In the genomic region with DNA sequence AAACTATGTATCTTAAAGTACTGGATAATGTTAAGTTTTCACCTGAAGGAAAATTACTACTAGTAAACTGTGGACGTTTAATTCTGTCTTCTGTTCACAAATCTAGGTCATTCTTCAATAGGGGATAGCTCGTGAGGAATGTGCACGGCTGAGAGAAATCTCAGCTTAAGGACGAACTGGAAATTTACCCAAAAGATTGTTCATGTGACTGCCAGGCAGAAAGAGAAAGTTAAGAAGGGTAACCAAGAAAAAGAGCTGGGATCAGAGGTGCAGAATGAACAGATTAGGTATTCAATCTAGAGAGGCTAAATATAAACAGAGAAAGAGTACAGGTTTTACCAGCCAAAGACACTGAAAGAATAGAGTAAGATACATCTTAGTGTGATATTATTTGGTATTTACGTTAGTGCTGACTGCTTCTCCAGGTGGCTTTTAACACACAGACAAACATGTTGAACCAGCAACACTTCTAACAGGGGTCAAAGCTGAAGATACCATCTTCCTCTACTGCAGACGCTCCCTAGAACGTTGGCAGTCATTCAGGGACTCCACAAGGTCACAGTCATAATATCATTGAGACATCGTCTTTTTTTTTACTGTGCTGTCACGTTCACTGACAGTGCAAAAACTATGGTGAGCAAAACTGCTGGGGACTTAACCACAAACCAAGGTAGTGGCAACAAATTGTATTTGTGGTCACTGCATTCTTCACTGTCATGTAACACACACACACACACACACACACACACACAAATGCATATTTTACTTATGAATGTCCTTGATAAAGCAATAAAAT, we compare ENCODE assay signal across 10 cellular contexts.
DNase-seq lines count a peak whose midpoint lies in the region; ATAC-seq lines count a peak whose summit lies in the region.
"Had no signal": no experiment of that assay in that cellular context is flagged by ENCODE, and none has a peak within 500 bp of the region (broad histone marks: within the 10 kb centered on the region; RNA-seq: fewer than 3 reads in every experiment).

No MANE protein-coding gene starts in this region.

- H3K36me3 ChIP-seq in CD4-positive, CD25-positive, alpha-beta regulatory T cell (ENCODE audit: control insufficient read depth, insufficient read depth, low read length): no peaks in the 10 kb centered on the region
- H3K36me3 ChIP-seq: gastrocnemius medialis had no signal

- ATAC-seq in CD4-positive, CD25-positive, alpha-beta regulatory T cell (ENCODE audit: low read depth in 2 of 2): peak in 1 of 2 donors; percentile 34
- ATAC-seq in HG03139 (IDR thresholded peaks at IDR 0.05; ENCODE audit: unreplicated experiment): no peak
- ATAC-seq in HG02678 (IDR thresholded peaks at IDR 0.05; ENCODE audit: unreplicated experiment): no peak
- ATAC-seq: gastrocnemius medialis had no signal

- intact Hi-C loops in activated T-helper 2 cell treated with anti-CD3 and anti-CD28 coated beads, Interferon-gamma antibody, Interleukin-2, Interleukin-4, amounts not matched to agents 10 μg/mL and 5 μg/mL and 100 μg/mL, durations not matched to agents 14 hours and 24 hours and 36 hours (cut with micrococcal nuclease): no loop called here

- peaks cover 0 to 1% of the 10 kb centered on the region in 2 experiments for H3K9me3 ChIP-seq in CD4-positive, CD25-positive, alpha-beta regulatory T cell (ENCODE audit: control insufficient read depth in 2 of 2, low read length in 2 of 2)
- H3K9me3 ChIP-seq: gastrocnemius medialis had no signal

- peaks cover 0 to 7% (median 2%) of the 10 kb centered on the region in 7 donors for H3K9me3 Mint-ChIP-seq in CD4-positive, CD25-positive, alpha-beta regulatory T cell
- H3K9me3 Mint-ChIP-seq in activated T-helper 2 cell treated with anti-CD3 and anti-CD28 coated beads, Interferon-gamma antibody, Interleukin-2, Interleukin-4, amounts not matched to agents 10 μg/mL and 5 μg/mL and 100 μg/mL, durations not matched to agents 14 hours and 24 hours and 36 hours: peaks cover 14% of the 10 kb centered on the region

- peaks cover 3% of the 10 kb centered on the region for H3K4me1 ChIP-seq in CD4-positive, CD25-positive, alpha-beta regulatory T cell (ENCODE audit: control insufficient read depth, insufficient read depth, low read length, poor library complexity, severe bottlenecking)
- H3K4me1 ChIP-seq: gastrocnemius medialis had no signal

- DNase-seq in CD4-positive, CD25-positive, alpha-beta regulatory T cell: peak in 1 of 3 donors; percentile 23
- DNase-seq in HT1080 (ENCODE audit: low read depth): peak; percentile 11
- DNase-seq in activated T-helper 2 cell treated with anti-CD3 and anti-CD28 coated beads, Interferon-gamma antibody, Interleukin-2, Interleukin-4, amounts not matched to agents 10 μg/mL and 5 μg/mL and 100 μg/mL, durations not matched to agents 14 hours and 24 hours and 36 hours (ENCODE audit: low spot score): peak; percentile 10
- peak; percentile 13 for DNase-seq in left kidney (ENCODE audit: low read depth, low spot score)
- DNase-seq in hepatic stellate cell (ENCODE audit: low spot score): no peak
- DNase-seq in DMS114 treated with DMSO at 0.1 percent for 48 hours (lab: John Stamatoyannopoulos, UW; ENCODE audit: unreplicated experiment): no peak
- DNase-seq: gastrocnemius medialis had no signal

- H3K27me3 Mint-ChIP-seq in CD4-positive, CD25-positive, alpha-beta regulatory T cell: no peaks in the 10 kb centered on the region
- no peaks in the 10 kb centered on the region for H3K27me3 Mint-ChIP-seq in activated T-helper 2 cell treated with anti-CD3 and anti-CD28 coated beads, Interferon-gamma antibody, Interleukin-2, Interleukin-4, amounts not matched to agents 10 μg/mL and 5 μg/mL and 100 μg/mL, durations not matched to agents 14 hours and 24 hours and 36 hours (ENCODE audit: low read depth)
- H3K27me3 Mint-ChIP-seq: activated naive CD4-positive, alpha-beta T cell treated with anti-CD3 and anti-CD28 coated beads, Interleukin-2, amount 50 U/mL, for 24 hours had no signal

- peaks cover 17 to 39% (median 26%) of the 10 kb centered on the region in 4 donors for H3K4me1 Mint-ChIP-seq in CD4-positive, CD25-positive, alpha-beta regulatory T cell
- peaks cover 46% of the 10 kb centered on the region for H3K4me1 Mint-ChIP-seq in activated T-helper 2 cell treated with anti-CD3 and anti-CD28 coated beads, Interferon-gamma antibody, Interleukin-2, Interleukin-4, amounts not matched to agents 10 μg/mL and 5 μg/mL and 100 μg/mL, durations not matched to agents 14 hours and 24 hours and 36 hours (ENCODE audit: low read depth)

- peak overlapping the region; percentile 34 for H3K4me3 ChIP-seq in CD4-positive, CD25-positive, alpha-beta regulatory T cell (ENCODE audit: low read depth, low read length)
- H3K4me3 ChIP-seq: gastrocnemius medialis had no signal

- no peak overlapping the region for H3K27ac ChIP-seq in CD4-positive, CD25-positive, alpha-beta regulatory T cell (ENCODE audit: insufficient read depth, low read length, poor library complexity, severe bottlenecking)
- H3K27ac ChIP-seq: gastrocnemius medialis had no signal

- no peaks in the 10 kb centered on the region for H3K27me3 ChIP-seq in CD4-positive, CD25-positive, alpha-beta regulatory T cell (ENCODE audit: control insufficient read depth, insufficient read depth, low read length)
- H3K27me3 ChIP-seq: gastrocnemius medialis had no signal

- no peaks in the 10 kb centered on the region for H3K36me3 Mint-ChIP-seq in CD4-positive, CD25-positive, alpha-beta regulatory T cell
- peaks cover 11% of the 10 kb centered on the region for H3K36me3 Mint-ChIP-seq in activated T-helper 2 cell treated with anti-CD3 and anti-CD28 coated beads, Interferon-gamma antibody, Interleukin-2, Interleukin-4, amounts not matched to agents 10 μg/mL and 5 μg/mL and 100 μg/mL, durations not matched to agents 14 hours and 24 hours and 36 hours (ENCODE audit: low read depth)
- H3K36me3 Mint-ChIP-seq: activated naive CD4-positive, alpha-beta T cell treated with anti-CD3 and anti-CD28 coated beads, Interleukin-2, amount 50 U/mL, for 24 hours had no signal

- no peak overlapping the region for H3K4me3 Mint-ChIP-seq in CD4-positive, CD25-positive, alpha-beta regulatory T cell
- no peak overlapping the region for H3K4me3 Mint-ChIP-seq in activated T-helper 2 cell treated with anti-CD3 and anti-CD28 coated beads, Interferon-gamma antibody, Interleukin-2, Interleukin-4, amounts not matched to agents 10 μg/mL and 5 μg/mL and 100 μg/mL, durations not matched to agents 14 hours and 24 hours and 36 hours (ENCODE audit: low read depth)
- H3K4me3 Mint-ChIP-seq: activated naive CD4-positive, alpha-beta T cell treated with anti-CD3 and anti-CD28 coated beads, Interleukin-2, amount 50 U/mL, for 24 hours had no signal

- peak overlapping the region in 1 of 3 donors; percentile 20 for H3K27ac Mint-ChIP-seq in CD4-positive, CD25-positive, alpha-beta regulatory T cell
- peak overlapping the region; percentile 29 for H3K27ac Mint-ChIP-seq in activated T-helper 2 cell treated with anti-CD3 and anti-CD28 coated beads, Interferon-gamma antibody, Interleukin-2, Interleukin-4, amounts not matched to agents 10 μg/mL and 5 μg/mL and 100 μg/mL, durations not matched to agents 14 hours and 24 hours and 36 hours
- H3K27ac Mint-ChIP-seq: activated naive CD4-positive, alpha-beta T cell treated with anti-CD3 and anti-CD28 coated beads, Interleukin-2, amount 50 U/mL, for 24 hours had no signal

Comparison
In these comparisons a context has a peak if more than half of its experiments do, and no peak if none do; other contexts are left out.
1. DNase-seq: peak in HT1080 (single experiment), activated T-helper 2 cell treated with anti-CD3 and anti-CD28 coated beads, Interferon-gamma antibody, Interleukin-2, Interleukin-4, amounts not matched to agents 10 μg/mL and 5 μg/mL and 100 μg/mL, durations not matched to agents 14 hours and 24 hours and 36 hours (single experiment) and left kidney (single experiment); none in hepatic stellate cell (single experiment) and DMS114 treated with DMSO at 0.1 percent for 48 hours (single experiment).